8 cellular contexts compared by ENCODE assay signal in the genomic region with DNA sequence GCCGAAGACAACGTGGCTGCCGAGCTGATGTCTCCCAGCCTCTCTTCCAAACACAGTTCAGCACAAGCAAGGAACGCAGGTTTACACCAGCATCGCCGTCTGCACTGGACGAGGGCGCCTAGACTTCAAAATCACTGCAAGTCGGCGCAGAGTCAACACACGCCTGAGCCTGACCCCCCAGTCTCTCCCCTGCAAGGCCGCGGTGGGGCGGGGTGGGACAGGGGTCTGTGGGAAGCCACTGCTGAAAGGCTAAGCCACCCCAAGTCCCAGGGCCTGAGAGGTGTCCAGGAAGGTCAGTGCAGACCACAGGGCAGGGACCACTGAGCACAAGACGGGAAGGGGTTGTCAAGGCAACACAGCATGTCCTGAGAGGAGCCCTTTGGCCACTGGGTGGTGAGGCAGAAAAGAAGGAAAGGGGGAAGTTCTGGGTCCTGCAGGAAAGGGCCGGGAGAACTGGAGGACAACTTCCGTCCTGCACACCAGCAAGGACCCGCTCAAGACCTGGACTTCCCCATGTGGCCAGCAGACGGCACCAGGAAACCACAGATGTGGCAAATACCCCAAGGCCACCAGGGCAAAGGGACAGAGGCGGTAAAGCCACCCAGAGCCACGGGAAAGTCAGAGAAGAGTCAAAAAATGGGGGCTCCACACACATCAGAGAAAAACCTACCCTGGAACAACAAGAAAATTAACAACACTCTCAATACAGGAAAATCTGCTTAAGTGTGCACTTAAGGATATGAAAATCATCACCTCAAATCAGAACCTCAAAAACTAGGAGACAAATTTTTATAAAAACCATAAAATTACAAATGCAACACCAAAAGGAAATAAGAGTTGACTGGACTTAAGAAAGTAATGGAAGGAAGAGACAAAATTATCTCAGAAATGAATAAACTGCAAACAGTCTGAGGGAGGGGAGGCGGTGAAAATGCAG.
DNase-seq lines count a peak whose midpoint lies in the region; ATAC-seq, FAIRE-seq and TF ChIP-seq lines count a peak whose summit lies in the region.

No MANE protein-coding gene starts in this region.

- peaks cover 26% of the 10 kb centered on the region for H3K36me3 Mint-ChIP-seq in CD8-positive, alpha-beta T cell
- H3K36me3 Mint-ChIP-seq in activated CD8-positive, alpha-beta T cell treated with anti-CD3 and anti-CD28 coated beads for 36 hours (ENCODE audit: low read depth): peaks cover 29% of the 10 kb centered on the region
- peaks cover 28% of the 10 kb centered on the region for H3K36me3 Mint-ChIP-seq in activated T-helper 1 cell treated with anti-CD3 and anti-CD28 coated beads, Interleukin-12 subunit alpha, Interleukin-12 subunit beta, Interleukin-2, Interleukin-4 antibody, amounts not matched to agents 30 ng/mL and 10 ng/mL and 1 ng/mL, durations not matched to agents 14 hours and 24 hours and 36 hours (ENCODE audit: low read depth)

- POLR2A ChIA-PET in CD8-positive, alpha-beta T cell (lab: Charles Lee): no interaction called here
- POLR2A ChIA-PET in activated CD8-positive, alpha-beta T cell treated with anti-CD3 and anti-CD28 coated beads for 36 hours (lab: Charles Lee): no interaction called here

- no peak overlapping the region for H3K9ac ChIP-seq in kidney (ENCODE audit: low read length in 2 of 2)

- peaks cover 4% of the 10 kb centered on the region for H3K36me3 ChIP-seq in CD8-positive, alpha-beta T cell (ENCODE audit: insufficient read depth, low read length)
- H3K36me3 ChIP-seq in kidney (ENCODE audit: control insufficient read depth in 1 of 2, insufficient read depth in 2 of 2, low read length in 2 of 2): peaks cover 9 to 15% of the 10 kb centered on the region in 2 donors

- peaks cover 6% of the 10 kb centered on the region for H3K9me3 Mint-ChIP-seq in CD8-positive, alpha-beta T cell
- peaks cover 7% of the 10 kb centered on the region for H3K9me3 Mint-ChIP-seq in activated CD8-positive, alpha-beta T cell treated with anti-CD3 and anti-CD28 coated beads for 36 hours
- peaks cover 17% of the 10 kb centered on the region for H3K9me3 Mint-ChIP-seq in activated T-helper 1 cell treated with anti-CD3 and anti-CD28 coated beads, Interleukin-12 subunit alpha, Interleukin-12 subunit beta, Interleukin-2, Interleukin-4 antibody, amounts not matched to agents 30 ng/mL and 10 ng/mL and 1 ng/mL, durations not matched to agents 14 hours and 24 hours and 36 hours

- no peak overlapping the region for H3K4me3 ChIP-seq in CD8-positive, alpha-beta T cell (ENCODE audit: low read depth, low read length)
- H3K4me3 ChIP-seq in kidney (ENCODE audit: low read length in 2 of 2): no peak overlapping the region

- H3K27me3 ChIP-seq in CD8-positive, alpha-beta T cell (ENCODE audit: insufficient read depth, low read length): no peaks in the 10 kb centered on the region

- FAIRE-seq in kidney (lab: Jason Lieb, UNC): no peak

- H3K4me3 Mint-ChIP-seq in CD8-positive, alpha-beta T cell: no peak overlapping the region
- no peak overlapping the region for H3K4me3 Mint-ChIP-seq in activated CD8-positive, alpha-beta T cell treated with anti-CD3 and anti-CD28 coated beads for 36 hours
- H3K4me3 Mint-ChIP-seq in activated T-helper 1 cell treated with anti-CD3 and anti-CD28 coated beads, Interleukin-12 subunit alpha, Interleukin-12 subunit beta, Interleukin-2, Interleukin-4 antibody, amounts not matched to agents 30 ng/mL and 10 ng/mL and 1 ng/mL, durations not matched to agents 14 hours and 24 hours and 36 hours: no peak overlapping the region

- peak overlapping the region; percentile 69 for H3K27ac Mint-ChIP-seq in CD8-positive, alpha-beta T cell
- peak overlapping the region; percentile 18 for H3K27ac Mint-ChIP-seq in activated CD8-positive, alpha-beta T cell treated with anti-CD3 and anti-CD28 coated beads for 36 hours
- no peak overlapping the region for H3K27ac Mint-ChIP-seq in activated T-helper 1 cell treated with anti-CD3 and anti-CD28 coated beads, Interleukin-12 subunit alpha, Interleukin-12 subunit beta, Interleukin-2, Interleukin-4 antibody, amounts not matched to agents 30 ng/mL and 10 ng/mL and 1 ng/mL, durations not matched to agents 14 hours and 24 hours and 36 hours

- CTCF ChIA-PET in CD8-positive, alpha-beta T cell (lab: Charles Lee): no interaction called here
- CTCF ChIA-PET in activated CD8-positive, alpha-beta T cell treated with anti-CD3 and anti-CD28 coated beads for 36 hours (lab: Charles Lee): no interaction called here

- no peak overlapping the region for H3K27ac ChIP-seq in CD8-positive, alpha-beta T cell (ENCODE audit: low read depth, low read length)
- H3K27ac ChIP-seq in kidney (ENCODE audit: low read depth in 2 of 2, low read length in 2 of 2): no peak overlapping the region

- intact Hi-C loops in CD8-positive, alpha-beta T cell (cut with DNase I, micrococcal nuclease): no loop called here
- intact Hi-C loops in activated CD8-positive, alpha-beta T cell treated with anti-CD3 and anti-CD28 coated beads for 36 hours (cut with micrococcal nuclease): no loop called here
- intact Hi-C loops in kidney (cut with DNase I): no loop called here
- intact Hi-C loops in activated T-helper 1 cell treated with anti-CD3 and anti-CD28 coated beads, Interleukin-12 subunit alpha, Interleukin-12 subunit beta, Interleukin-2, Interleukin-4 antibody, amounts not matched to agents 30 ng/mL and 10 ng/mL and 1 ng/mL, durations not matched to agents 14 hours and 24 hours and 36 hours (cut with micrococcal nuclease): no loop called here

- no peak for DNase-seq in CD8-positive, alpha-beta T cell
- peak in 59 of 76 experiments; percentile 4 to 62 (median 37) for DNase-seq in HUDEP-2 (lab: John Stamatoyannopoulos, UW; ENCODE audit: unreplicated experiment in 76 of 76)
- DNase-seq in activated CD8-positive, alpha-beta T cell treated with anti-CD3 and anti-CD28 coated beads for 36 hours: peak; percentile 11
- DNase-seq in kidney: no peak
- DNase-seq in NCI-H524 (lab: John Stamatoyannopoulos, UW): no peak
- DNase-seq in activated T-helper 1 cell treated with anti-CD3 and anti-CD28 coated beads, Interleukin-12 subunit alpha, Interleukin-12 subunit beta, Interleukin-2, Interleukin-4 antibody, amounts not matched to agents 30 ng/mL and 10 ng/mL and 1 ng/mL, durations not matched to agents 14 hours and 24 hours and 36 hours (ENCODE audit: low spot score): no peak

- H3K27me3 Mint-ChIP-seq in CD8-positive, alpha-beta T cell (ENCODE audit: low read depth): no peaks in the 10 kb centered on the region
- no peaks in the 10 kb centered on the region for H3K27me3 Mint-ChIP-seq in activated CD8-positive, alpha-beta T cell treated with anti-CD3 and anti-CD28 coated beads for 36 hours
- H3K27me3 Mint-ChIP-seq in activated T-helper 1 cell treated with anti-CD3 and anti-CD28 coated beads, Interleukin-12 subunit alpha, Interleukin-12 subunit beta, Interleukin-2, Interleukin-4 antibody, amounts not matched to agents 30 ng/mL and 10 ng/mL and 1 ng/mL, durations not matched to agents 14 hours and 24 hours and 36 hours (ENCODE audit: insufficient read depth): no peaks in the 10 kb centered on the region

- H3K4me1 ChIP-seq in CD8-positive, alpha-beta T cell (ENCODE audit: insufficient read depth, low read length): no peaks in the 10 kb centered on the region
- H3K4me1 ChIP-seq in kidney (ENCODE audit: control insufficient read depth in 1 of 2, insufficient read depth in 1 of 2, low read depth in 1 of 2, low read length in 2 of 2): no peaks in the 10 kb centered on the region

- ATAC-seq in CD8-positive, alpha-beta T cell: no peak
- no peak for ATAC-seq in activated CD8-positive, alpha-beta T cell treated with anti-CD3 and anti-CD28 coated beads for 36 hours
- no peak for ATAC-seq in GM19328 (IDR thresholded peaks at IDR 0.05; ENCODE audit: unreplicated experiment)
- ATAC-seq in GM18873 (IDR thresholded peaks at IDR 0.05; ENCODE audit: low FRiP score, unreplicated experiment): no peak

- no peak for TF ChIP-seq CTCF in CD8-positive, alpha-beta T cell (IDR thresholded peaks at IDR 0.05)
- no peak for TF ChIP-seq CTCF in activated CD8-positive, alpha-beta T cell treated with anti-CD3 and anti-CD28 coated beads for 36 hours (IDR thresholded peaks at IDR 0.05)
- TF ChIP-seq CTCF in kidney (IDR thresholded peaks at IDR 0.05; ENCODE audit: borderline replicate concordance, extremely low read depth, insufficient read depth): peak; percentile 64

- no peaks in the 10 kb centered on the region for H3K9me3 ChIP-seq in CD8-positive, alpha-beta T cell (ENCODE audit: low read length)
- H3K9me3 ChIP-seq in kidney (ENCODE audit: control insufficient read depth in 1 of 2, low read length in 2 of 2): no peaks in the 10 kb centered on the region

- H3K4me1 Mint-ChIP-seq in CD8-positive, alpha-beta T cell (ENCODE audit: low read depth): peaks cover 22% of the 10 kb centered on the region
- H3K4me1 Mint-ChIP-seq in activated CD8-positive, alpha-beta T cell treated with anti-CD3 and anti-CD28 coated beads for 36 hours (ENCODE audit: low read depth): peaks cover 17% of the 10 kb centered on the region
- H3K4me1 Mint-ChIP-seq in activated T-helper 1 cell treated with anti-CD3 and anti-CD28 coated beads, Interleukin-12 subunit alpha, Interleukin-12 subunit beta, Interleukin-2, Interleukin-4 antibody, amounts not matched to agents 30 ng/mL and 10 ng/mL and 1 ng/mL, durations not matched to agents 14 hours and 24 hours and 36 hours (ENCODE audit: low read depth): peaks cover 5% of the 10 kb centered on the region

Comparison
In these comparisons a context has a peak if more than half of its experiments do, and no peak if none do; other contexts are left out.
1. DNase-seq: peak in HUDEP-2 (59 of 76) and activated CD8-positive, alpha-beta T cell treated with anti-CD3 and anti-CD28 coated beads for 36 hours (single experiment); none in CD8-positive, alpha-beta T cell (0 of 7), kidney (single experiment), NCI-H524 (0 of 2) and activated T-helper 1 cell treated with anti-CD3 and anti-CD28 coated beads, Interleukin-12 subunit alpha, Interleukin-12 subunit beta, Interleukin-2, Interleukin-4 antibody, amounts not matched to agents 30 ng/mL and 10 ng/mL and 1 ng/mL, durations not matched to agents 14 hours and 24 hours and 36 hours (single experiment).